ENCODE assay signal across 7 cellular contexts in the genomic region with DNA sequence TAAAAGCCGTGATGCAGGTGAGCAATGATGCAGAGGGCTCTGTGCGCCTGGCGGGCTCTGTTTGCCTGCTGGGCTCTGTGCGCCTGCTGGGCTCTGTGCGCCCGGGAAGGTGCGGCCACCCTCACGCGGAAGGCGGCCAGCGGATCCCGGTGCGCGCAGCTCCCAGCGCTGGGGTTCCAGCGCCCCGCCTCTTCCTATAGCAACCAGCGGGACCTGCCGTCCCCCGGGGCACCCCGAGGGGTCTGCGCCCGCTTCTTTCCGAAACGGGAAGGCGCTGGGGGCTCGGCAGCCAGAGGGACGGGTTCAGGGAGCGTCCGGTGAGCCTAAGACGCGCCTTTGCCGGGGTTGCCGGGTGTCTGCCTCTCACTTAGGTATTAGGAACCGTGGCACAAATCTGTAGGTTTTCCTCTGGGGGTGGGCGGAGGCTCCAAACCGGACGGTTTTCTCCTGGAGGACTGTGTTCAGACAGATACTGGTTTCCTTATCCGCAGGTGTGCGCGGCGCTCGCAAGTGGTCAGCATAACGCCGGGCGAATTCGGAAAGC.
A peak's percentile ranks its signal among the peaks of the same experiment; 100 is the strongest.
DNase-seq lines count a peak whose midpoint lies in the region; ATAC-seq and TF ChIP-seq lines count a peak whose summit lies in the region.

No MANE protein-coding gene starts in this region.

- no peaks in the 10 kb centered on the region for H3K9me3 ChIP-seq in tibial artery

- H3K36me3 ChIP-seq in brain microvascular endothelial cell (replicated peaks): peaks cover 5% of the 10 kb centered on the region
- H3K36me3 ChIP-seq in tibial artery: peaks cover 15 to 36% (median 28%) of the 10 kb centered on the region in 3 donors

- in situ Hi-C loops in brain microvascular endothelial cell (cut with HindIII; ENCODE audit: low pct_ligation_motif_present, low sequenced_read_pairs): no loop called here

- POLR2A ChIA-PET in GM10248 (lab: Yijun Ruan, JAX): no interaction called here

- H3K27me3 ChIP-seq in brain microvascular endothelial cell (replicated peaks): no peaks in the 10 kb centered on the region
- H3K27me3 ChIP-seq in tibial artery: no peaks in the 10 kb centered on the region

- intact Hi-C loops in tibial artery (cut with DNase I; ENCODE audit: low total_unique reads): no loop called here

- H3K4me3 ChIP-seq in brain microvascular endothelial cell (ENCODE audit: low read depth, low read length) (peak overlapping the region; percentile 63), tibial artery (peak overlapping the region; percentile 32 to 47)

- H3K27ac ChIP-seq in brain microvascular endothelial cell: no peak overlapping the region
- no peak overlapping the region for H3K27ac ChIP-seq in tibial artery

- no peak for ATAC-seq in HG02870 (IDR thresholded peaks at IDR 0.05; ENCODE audit: unreplicated experiment)

- TF ChIP-seq CTCF in GM10248 (IDR thresholded peaks at IDR 0.05; ENCODE audit: control extremely low read depth, extremely low read depth, low read depth, missing control alignments): no peak
- TF ChIP-seq CTCF in brain microvascular endothelial cell (IDR thresholded peaks at IDR 0.05; ENCODE audit: low read depth, low read length, missing control alignments): no peak
- TF ChIP-seq CTCF in tibial artery (IDR thresholded peaks at IDR 0.05): no peak

- peaks cover 0 to 18% (median 15%) of the 10 kb centered on the region in 4 donors for H3K4me1 ChIP-seq in tibial artery

- CTCF ChIA-PET in GM10248 (lab: Yijun Ruan, JAX): interaction anchor here (1.2 kb wide), 1 partner anchor 11 kb away, joined by 3 read pairs; no protein-coding TSS in a partner anchor

- peak; percentile 51 for DNase-seq in GM10248 (ENCODE audit: extremely low spot score)
- DNase-seq in NCI-H2171 (lab: John Stamatoyannopoulos, UW): peak; percentile 32
- peak; percentile 11 for DNase-seq in brain microvascular endothelial cell
- DNase-seq in kidney glomerular epithelial cell (lab: John Stamatoyannopoulos, UW): peak; percentile 16
- no peak for DNase-seq in tibial artery
- no peak for DNase-seq in medulla oblongata (ENCODE audit: extremely low spot score)

Comparison
In these comparisons a context has a peak if more than half of its experiments do, and no peak if none do; other contexts are left out.
1. DNase-seq: peak in GM10248 (single experiment), NCI-H2171 (single experiment), brain microvascular endothelial cell (single experiment) and kidney glomerular epithelial cell (single experiment); none in tibial artery (0 of 2) and medulla oblongata (single experiment).